Comparison of ENCODE assay signal across 23 cellular contexts in genomic region chr1:246641394-246641793, GRCh38.
"Had no signal": no experiment of that assay in that cellular context is flagged by ENCODE, and none has a peak within 500 bp of the region (broad histone marks: within the 10 kb centered on the region; RNA-seq: fewer than 3 reads in every experiment).

No MANE protein-coding gene starts in this region.

- H3K9me3 Mint-ChIP-seq: activated naive CD4-positive, alpha-beta T cell treated with anti-CD3 and anti-CD28 coated beads, Interleukin-2, amount 50 U/mL, for 24 hours had no signal

- H3K4me1 ChIP-seq: colonic mucosa had no signal

- H3K4me3 ChIP-seq: adrenal gland, colonic mucosa, dorsolateral prefrontal cortex, hepatocyte, tibial nerve, uterus had no signal

- H3K4me3 Mint-ChIP-seq: activated CD8-positive, alpha-beta T cell treated with anti-CD3 and anti-CD28 coated beads, Interleukin-2, amount 10 ng/mL, durations not matched to agents 7 days and 5 days; activated naive CD4-positive, alpha-beta T cell treated with anti-CD3 and anti-CD28 coated beads, Interleukin-2, amount 50 U/mL, for 24 hours; activated T-helper 1 cell treated with anti-CD3 and anti-CD28 coated beads, Interleukin-12 subunit alpha, Interleukin-12 subunit beta, Interleukin-2, Interleukin-4 antibody, amounts not matched to agents 30 ng/mL and 10 ng/mL and 1 ng/mL, durations not matched to agents 14 hours and 24 hours and 36 hours; endodermal cell; immature natural killer cell; memory B cell; nephron progenitor cell; stimulated activated naive CD8-positive, alpha-beta T cell treated with anti-CD3 and anti-CD28 coated beads, Interleukin-15, Interleukin-2, amounts not matched to agents 100 ng/mL and 50 ng/mL, for 24 hours had no signal

- H3K27me3 Mint-ChIP-seq: activated naive CD4-positive, alpha-beta T cell treated with anti-CD3 and anti-CD28 coated beads, Interleukin-2, amount 50 U/mL, for 24 hours; memory B cell; stimulated activated naive CD8-positive, alpha-beta T cell treated with anti-CD3 and anti-CD28 coated beads, Interleukin-15, Interleukin-2, amounts not matched to agents 100 ng/mL and 50 ng/mL, for 24 hours had no signal

- FAIRE-seq: astrocyte had no signal

- H3K4me1 Mint-ChIP-seq: endodermal cell, nephron progenitor cell had no signal

- H3K36me3 ChIP-seq: colonic mucosa, uterus had no signal

- DNase-seq: activated CD4-positive, alpha-beta T cell treated with anti-CD3 and anti-CD28 coated beads for 1 hour; activated CD4-positive, alpha-beta T cell treated with anti-CD3 and anti-CD28 coated beads, Interleukin-2, amount 50 U/mL, for 1 hour; activated CD8-positive, alpha-beta T cell treated with anti-CD3 and anti-CD28 coated beads, Interleukin-2, amount 10 ng/mL, durations not matched to agents 7 days and 5 days; activated gamma-delta T cell; adrenal gland; central memory CD4-positive, alpha-beta T cell; colonic mucosa; dorsolateral prefrontal cortex; endodermal cell; foreskin fibroblast; immature natural killer cell; nephron progenitor cell; stimulated activated CD4-positive, alpha-beta T cell treated with anti-CD3 and anti-CD28 coated beads, Interleukin-1b, Interleukin-23, amount 100 ng/mL, for 48 hours; substantia nigra; uterus; WERI-Rb-1 had no signal

- H3K27ac ChIP-seq: colonic mucosa, hepatocyte, tibial nerve, WERI-Rb-1 had no signal

- H3K27me3 ChIP-seq: adrenal gland, colonic mucosa, dorsolateral prefrontal cortex, hepatocyte, tibial nerve, uterus had no signal

- H3K9me3 ChIP-seq: adrenal gland, colonic mucosa, tibial nerve, uterus had no signal

- H3K27ac Mint-ChIP-seq: activated CD8-positive, alpha-beta T cell treated with anti-CD3 and anti-CD28 coated beads, Interleukin-2, amount 10 ng/mL, durations not matched to agents 7 days and 5 days; activated naive CD4-positive, alpha-beta T cell treated with anti-CD3 and anti-CD28 coated beads, Interleukin-2, amount 50 U/mL, for 24 hours; activated T-helper 1 cell treated with anti-CD3 and anti-CD28 coated beads, Interleukin-12 subunit alpha, Interleukin-12 subunit beta, Interleukin-2, Interleukin-4 antibody, amounts not matched to agents 30 ng/mL and 10 ng/mL and 1 ng/mL, durations not matched to agents 14 hours and 24 hours and 36 hours; endodermal cell; memory B cell; nephron progenitor cell; stimulated activated naive CD8-positive, alpha-beta T cell treated with anti-CD3 and anti-CD28 coated beads, Interleukin-15, Interleukin-2, amounts not matched to agents 100 ng/mL and 50 ng/mL, for 24 hours had no signal
